Comparison of ENCODE assay signal across 8 cellular contexts in the genomic region with DNA sequence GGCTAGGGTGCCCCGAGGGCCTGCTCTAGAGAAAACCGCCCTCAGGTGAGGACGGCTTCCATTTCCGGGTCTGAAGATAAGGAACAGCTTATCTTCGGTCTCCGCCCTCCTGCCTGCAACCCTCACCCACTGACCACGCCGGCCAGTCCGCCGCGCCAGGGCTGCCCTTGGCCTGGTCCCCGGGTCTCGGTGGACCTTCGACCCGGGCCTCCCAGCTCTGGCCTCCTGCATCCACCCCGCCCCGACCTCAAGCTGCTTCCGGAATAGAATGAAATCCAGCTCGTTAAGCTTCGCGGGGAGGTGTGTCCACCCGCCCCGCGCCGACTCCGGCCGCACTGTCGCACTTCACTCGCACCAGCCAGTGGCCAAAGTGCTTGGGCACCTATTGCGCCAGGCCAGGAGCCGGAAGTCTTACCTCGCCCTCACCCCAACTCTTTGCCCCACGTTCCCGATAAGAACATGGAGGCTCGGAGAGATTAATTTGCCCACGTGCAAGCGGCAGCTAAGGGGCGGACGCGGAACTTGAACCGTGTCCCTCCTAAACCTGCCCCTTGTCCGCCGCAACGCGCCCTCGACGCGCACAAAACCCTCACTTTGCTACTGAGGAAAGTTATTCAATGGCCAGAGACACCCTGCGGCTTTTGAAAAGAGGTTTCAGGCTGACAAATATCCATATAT.
A peak's percentile ranks its signal among the peaks of the same experiment; 100 is the strongest.
DNase-seq lines count a peak whose midpoint lies in the region; ATAC-seq and TF ChIP-seq lines count a peak whose summit lies in the region.

No MANE protein-coding gene starts in this region.

- no peaks in the 10 kb centered on the region for H3K27me3 ChIP-seq in mucosa of stomach (ENCODE audit: control insufficient read depth, insufficient read depth, low read length)

- H3K9me3 ChIP-seq in mucosa of stomach (ENCODE audit: control insufficient read depth, low read length), result no peaks in the 10 kb centered on the region

- POLR2A ChIA-PET in RWPE1 (lab: Yijun Ruan, JAX; ENCODE audit: low non-redundant PET), result interaction anchor here (0.7 kb wide), 1 partner anchor 161 kb away, joined by 5 read pairs; no protein-coding TSS in a partner anchor

- H3K36me3 ChIP-seq in mucosa of stomach (ENCODE audit: control insufficient read depth, insufficient read depth, low read length), result no peaks in the 10 kb centered on the region

- peaks cover 6% of the 10 kb centered on the region for H3K36me3 Mint-ChIP-seq in effector memory CD8-positive, alpha-beta T cell (ENCODE audit: insufficient read depth)

- H3K4me1 Mint-ChIP-seq in effector memory CD8-positive, alpha-beta T cell (ENCODE audit: low read depth in 2 of 2), result peaks cover 17 to 20% of the 10 kb centered on the region in 2 donors

- peak overlapping the region; percentile 87 to 94 for H3K4me3 Mint-ChIP-seq in effector memory CD8-positive, alpha-beta T cell

- no peaks in the 10 kb centered on the region for H3K9me3 Mint-ChIP-seq in effector memory CD8-positive, alpha-beta T cell

- H3K4me1 ChIP-seq in mucosa of stomach (ENCODE audit: control insufficient read depth, insufficient read depth, low read length), result peaks cover 78% of the 10 kb centered on the region

- peak overlapping the region; percentile 88 to 90 for H3K27ac Mint-ChIP-seq in effector memory CD8-positive, alpha-beta T cell

- ATAC-seq in effector memory CD8-positive, alpha-beta T cell (replicated peaks), result peak; percentile 46
- ATAC-seq in HG02642 (IDR thresholded peaks at IDR 0.05; ENCODE audit: poor library complexity, unreplicated experiment), result no peak
- ATAC-seq in HG02973 (IDR thresholded peaks at IDR 0.05; ENCODE audit: unreplicated experiment), result no peak

- peak overlapping the region; percentile 81; the same call in 1 of the 2 replicates for H3K27ac ChIP-seq in RWPE1

- TF ChIP-seq CTCF in GM20000 (IDR thresholded peaks at IDR 0.05; ENCODE audit: extremely low read depth, missing control alignments) (no peak), RWPE1 (conservative IDR thresholded peaks at IDR 0.05; ENCODE audit: low read depth) (no peak)

- CTCF ChIA-PET in RWPE1 (lab: Yijun Ruan, JAX), result interaction anchor here (1.1 to 1.8 kb wide), 2 partner anchors 20 to 97 kb away, joined by 3 to 11 read pairs; no protein-coding TSS in a partner anchor

- peak overlapping the region; percentile 71 for H3K4me3 ChIP-seq in mucosa of stomach (ENCODE audit: low read length)

- peak overlapping the region; percentile 67 for H3K9ac ChIP-seq in mucosa of stomach (ENCODE audit: low read length)

- DNase-seq in GM20000 (ENCODE audit: low spot score), result peak; percentile 36
- no peak for DNase-seq in RWPE1 (ENCODE audit: low spot score)
- DNase-seq in effector memory CD8-positive, alpha-beta T cell, result peak in 2 of 3 experiments; percentile 10 to 19
- no peak for DNase-seq in amniotic stem cell (lab: John Stamatoyannopoulos, UW)
- no peak for DNase-seq in NCI-H1092 (lab: John Stamatoyannopoulos, UW)

- peaks cover 14 to 24% of the 10 kb centered on the region in 2 donors for H3K27me3 Mint-ChIP-seq in effector memory CD8-positive, alpha-beta T cell

Comparison
In these comparisons a context has a peak if more than half of its experiments do, and no peak if none do; other contexts are left out.
1. DNase-seq: peak in GM20000 (single experiment) and effector memory CD8-positive, alpha-beta T cell (2 of 3); none in RWPE1 (single experiment), amniotic stem cell (single experiment) and NCI-H1092 (single experiment).